In the genomic region with DNA sequence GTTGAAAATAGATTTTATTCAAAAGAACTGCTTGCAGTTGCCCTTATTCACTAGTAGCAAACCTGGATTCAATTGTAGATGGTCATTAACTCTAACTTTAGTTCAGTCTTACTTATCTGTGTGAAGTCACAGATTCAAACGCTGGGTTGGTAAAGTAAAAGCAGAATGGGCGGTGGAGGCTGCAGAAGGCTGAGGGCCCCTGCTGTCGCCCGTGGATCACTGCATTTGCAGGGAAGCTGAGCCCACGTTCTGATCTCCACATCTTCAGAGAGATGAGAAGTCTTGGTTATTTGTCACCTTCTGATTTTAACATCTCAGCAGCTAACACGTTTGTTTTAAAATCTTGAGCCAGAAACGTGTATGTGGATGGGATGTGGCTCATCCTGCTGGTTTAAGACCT, we compare ENCODE assay signal across 2 cellular contexts.
TF ChIP-seq lines count a peak whose summit lies in the region.

No MANE protein-coding gene starts in this region.

TF ChIP-seq in K562, 482 proteins besides CTCF, POLR2A, EP300 and RAD21 (continued from another document):
- TF ChIP-seq, protein P1, sequence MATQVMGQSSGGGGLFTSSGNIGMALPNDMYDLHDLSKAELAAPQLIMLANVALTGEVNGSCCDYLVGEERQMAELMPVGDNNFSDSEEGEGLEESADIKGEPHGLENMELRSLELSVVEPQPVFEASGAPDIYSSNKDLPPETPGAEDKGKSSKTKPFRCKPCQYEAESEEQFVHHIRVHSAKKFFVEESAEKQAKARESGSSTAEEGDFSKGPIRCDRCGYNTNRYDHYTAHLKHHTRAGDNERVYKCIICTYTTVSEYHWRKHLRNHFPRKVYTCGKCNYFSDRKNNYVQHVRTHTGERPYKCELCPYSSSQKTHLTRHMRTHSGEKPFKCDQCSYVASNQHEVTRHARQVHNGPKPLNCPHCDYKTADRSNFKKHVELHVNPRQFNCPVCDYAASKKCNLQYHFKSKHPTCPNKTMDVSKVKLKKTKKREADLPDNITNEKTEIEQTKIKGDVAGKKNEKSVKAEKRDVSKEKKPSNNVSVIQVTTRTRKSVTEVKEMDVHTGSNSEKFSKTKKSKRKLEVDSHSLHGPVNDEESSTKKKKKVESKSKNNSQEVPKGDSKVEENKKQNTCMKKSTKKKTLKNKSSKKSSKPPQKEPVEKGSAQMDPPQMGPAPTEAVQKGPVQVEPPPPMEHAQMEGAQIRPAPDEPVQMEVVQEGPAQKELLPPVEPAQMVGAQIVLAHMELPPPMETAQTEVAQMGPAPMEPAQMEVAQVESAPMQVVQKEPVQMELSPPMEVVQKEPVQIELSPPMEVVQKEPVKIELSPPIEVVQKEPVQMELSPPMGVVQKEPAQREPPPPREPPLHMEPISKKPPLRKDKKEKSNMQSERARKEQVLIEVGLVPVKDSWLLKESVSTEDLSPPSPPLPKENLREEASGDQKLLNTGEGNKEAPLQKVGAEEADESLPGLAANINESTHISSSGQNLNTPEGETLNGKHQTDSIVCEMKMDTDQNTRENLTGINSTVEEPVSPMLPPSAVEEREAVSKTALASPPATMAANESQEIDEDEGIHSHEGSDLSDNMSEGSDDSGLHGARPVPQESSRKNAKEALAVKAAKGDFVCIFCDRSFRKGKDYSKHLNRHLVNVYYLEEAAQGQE (CRISPR knock-in tag; IDR thresholded peaks at IDR 0.05; ENCODE audit: low read depth) = no peak
- TF ChIP-seq ZNF217 (CRISPR knock-in tag; IDR thresholded peaks at IDR 0.05) (no peak), C11orf30 (IDR thresholded peaks at IDR 0.05; ENCODE audit: low read depth) (no peak), NFIC (IDR thresholded peaks at IDR 0.05) (no peak), ZBTB2 (IDR thresholded peaks at IDR 0.05) (no peak), RBM17 (IDR thresholded peaks at IDR 0.05; ENCODE audit: borderline replicate concordance, low read depth, low read length) (no peak), CXXC5 (CRISPR knock-in tag; IDR thresholded peaks at IDR 0.05) (no peak), MECOM (CRISPR knock-in tag; IDR thresholded peaks at IDR 0.05) (no peak), ID3 (CRISPR knock-in tag; IDR thresholded peaks at IDR 0.05) (no peak), ID3 (tag; IDR thresholded peaks at IDR 0.05) (no peak), SIN3A (IDR thresholded peaks at IDR 0.05; ENCODE audit: borderline replicate concordance in 2 of 2, control insufficient read depth in 1 of 2, low read depth in 2 of 2, low read length in 2 of 2) (no peak)

TF ChIP-seq in liver, 16 proteins besides CTCF, POLR2A, EP300 and RAD21 (continued from another document):
- TF ChIP-seq MAX (IDR thresholded peaks at IDR 0.05) = no peak
- TF ChIP-seq ATF3 (IDR thresholded peaks at IDR 0.05) = no peak
- TF ChIP-seq GABPA (IDR thresholded peaks at IDR 0.05 in 1 of 2, conservative IDR thresholded peaks at IDR 0.05 in 1 of 2) = no peak
- no peak for TF ChIP-seq HNF4A (conservative IDR thresholded peaks at IDR 0.05)
- TF ChIP-seq, protein P2, sequence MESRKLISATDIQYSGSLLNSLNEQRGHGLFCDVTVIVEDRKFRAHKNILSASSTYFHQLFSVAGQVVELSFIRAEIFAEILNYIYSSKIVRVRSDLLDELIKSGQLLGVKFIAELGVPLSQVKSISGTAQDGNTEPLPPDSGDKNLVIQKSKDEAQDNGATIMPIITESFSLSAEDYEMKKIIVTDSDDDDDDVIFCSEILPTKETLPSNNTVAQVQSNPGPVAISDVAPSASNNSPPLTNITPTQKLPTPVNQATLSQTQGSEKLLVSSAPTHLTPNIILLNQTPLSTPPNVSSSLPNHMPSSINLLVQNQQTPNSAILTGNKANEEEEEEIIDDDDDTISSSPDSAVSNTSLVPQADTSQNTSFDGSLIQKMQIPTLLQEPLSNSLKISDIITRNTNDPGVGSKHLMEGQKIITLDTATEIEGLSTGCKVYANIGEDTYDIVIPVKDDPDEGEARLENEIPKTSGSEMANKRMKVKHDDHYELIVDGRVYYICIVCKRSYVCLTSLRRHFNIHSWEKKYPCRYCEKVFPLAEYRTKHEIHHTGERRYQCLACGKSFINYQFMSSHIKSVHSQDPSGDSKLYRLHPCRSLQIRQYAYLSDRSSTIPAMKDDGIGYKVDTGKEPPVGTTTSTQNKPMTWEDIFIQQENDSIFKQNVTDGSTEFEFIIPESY (IDR thresholded peaks at IDR 0.05) = no peak
- no peak for TF ChIP-seq TAF1 (conservative IDR thresholded peaks at IDR 0.05)
- TF ChIP-seq YY1 (IDR thresholded peaks at IDR 0.05) = no peak
- TF ChIP-seq NR2F2 (IDR thresholded peaks at IDR 0.05) = no peak
TF ChIP-seq in liver: peak in this region for 0.
